In genomic region chr7:33495207-33495606, GRCh38 we compare ENCODE assay signal across 14 cellular contexts.
DNase-seq lines count a peak whose midpoint lies in the region; ATAC-seq and TF ChIP-seq lines count a peak whose summit lies in the region.
"Had no signal": no experiment of that assay in that cellular context is flagged by ENCODE, and none has a peak within 500 bp of the region (broad histone marks: within the 10 kb centered on the region; RNA-seq: fewer than 3 reads in every experiment).

No MANE protein-coding gene starts in this region.

- peaks cover 31% of the 10 kb centered on the region for H3K4me1 Mint-ChIP-seq in HFFc6 (ENCODE audit: low read depth)

- in situ Hi-C loops in gastrocnemius medialis (cut with MboI; ENCODE audit: low sequenced_read_pairs in 4 of 4), result no loop called here

- H3K27ac ChIP-seq in ACC112 (ENCODE audit: low read depth, low read length) (peak overlapping the region; percentile 32; the same call in 1 of the 2 replicates), coronary artery (no peak overlapping the region), gastrocnemius medialis (no peak overlapping the region)
- H3K27ac ChIP-seq: vagina had no signal

- no peak for TF ChIP-seq CTCF in HFFc6 (IDR thresholded peaks at IDR 0.05)
- no peak for TF ChIP-seq CTCF in coronary artery (IDR thresholded peaks at IDR 0.05)
- TF ChIP-seq CTCF in gastrocnemius medialis (IDR thresholded peaks at IDR 0.05 in 4 of 5, conservative IDR thresholded peaks at IDR 0.05 in 1 of 5), result no peak

- H3K4me1 ChIP-seq in ACC112 (ENCODE audit: control insufficient read depth, insufficient read depth, low read length, unreplicated experiment) (peaks cover 14% of the 10 kb centered on the region), gastrocnemius medialis (peaks cover 37 to 40% of the 10 kb centered on the region in 2 donors)

- no peaks in the 10 kb centered on the region for H3K79me2 ChIP-seq in ACC112 (ENCODE audit: control insufficient read depth, insufficient read depth, low read length, unreplicated experiment)

- H3K27me3 ChIP-seq in ACC112 (ENCODE audit: insufficient read depth, low read length), result no peaks in the 10 kb centered on the region
- H3K27me3 ChIP-seq in gastrocnemius medialis, result no peaks in the 10 kb centered on the region
- H3K27me3 ChIP-seq: vagina had no signal

- H3K27ac Mint-ChIP-seq in HFFc6, result peak overlapping the region; percentile 44; the same call in 1 of the 2 replicates

- peak overlapping the region; percentile 18; the same call in 1 of the 2 replicates for H3K4me3 Mint-ChIP-seq in HFFc6

- H3K27me3 Mint-ChIP-seq in HFFc6 (ENCODE audit: insufficient read depth), result no peaks in the 10 kb centered on the region; the same call in 1 of the 2 replicates

- H3K4me3 ChIP-seq in ACC112 (ENCODE audit: low read depth, low read length), result no peak overlapping the region
- H3K4me3 ChIP-seq in coronary artery, result peak overlapping the region; percentile 20
- H3K4me3 ChIP-seq in gastrocnemius medialis, result no peak overlapping the region
- H3K4me3 ChIP-seq: vagina had no signal

- no peaks in the 10 kb centered on the region for H3K9me3 Mint-ChIP-seq in HFFc6

- intact Hi-C loops in gastrocnemius medialis (cut with DNase I; ENCODE audit: low total_unique reads), result no loop called here

- ATAC-seq in HG03342 (IDR thresholded peaks at IDR 0.05; ENCODE audit: unreplicated experiment) (no peak), gastrocnemius medialis (no peak)

- no peak overlapping the region for H2AFZ ChIP-seq in ACC112 (ENCODE audit: low read length, unreplicated experiment)

- H3K9me3 ChIP-seq in gastrocnemius medialis, result no peaks in the 10 kb centered on the region
- H3K9me3 ChIP-seq: vagina had no signal

- no peaks in the 10 kb centered on the region for H3K36me3 Mint-ChIP-seq in HFFc6 (ENCODE audit: low read depth)

- H3K36me3 ChIP-seq in ACC112 (ENCODE audit: insufficient read depth, low read length), result no peaks in the 10 kb centered on the region
- H3K36me3 ChIP-seq in gastrocnemius medialis, result no peaks in the 10 kb centered on the region
- H3K36me3 ChIP-seq: vagina had no signal

- no peak for TF ChIP-seq POLR2A in gastrocnemius medialis (IDR thresholded peaks at IDR 0.05)

- DNase-seq in HFFc6, result peak; percentile 69
- DNase-seq in coronary artery (ENCODE audit: low spot score), result no peak
- DNase-seq in left kidney (ENCODE audit: low read depth, low spot score), result peak; percentile 43
- DNase-seq in Kasumi-1 (lab: John Stamatoyannopoulos, UW), result no peak
- no peak for DNase-seq in gastrocnemius medialis
- DNase-seq in ecto neural progenitor cell (ENCODE audit: low spot score), result no peak
- DNase-seq: activated CD4-positive, alpha-beta T cell treated with anti-CD3 and anti-CD28 coated beads for 4 hours; central memory CD4-positive, alpha-beta T cell; DND-41; KG1; stimulated activated CD4-positive, alpha-beta T cell treated with anti-CD3 and anti-CD28 coated beads, Interleukin-15, amount 100 ng/mL, for 24 hours had no signal

Comparison
In these comparisons a context has a peak if more than half of its experiments do, and no peak if none do; other contexts are left out.
1. DNase-seq: peak in HFFc6 (single experiment) and left kidney (single experiment); none in coronary artery (single experiment), Kasumi-1 (0 of 2), gastrocnemius medialis (0 of 2) and ecto neural progenitor cell (single experiment).